ENCODE assay signal across 4 cellular contexts in genomic region chr11:46304036-46304435, GRCh38. TPM values are rescaled to one million over a fixed set of nuclear protein-coding genes. Genes with fewer than 3 reads are reported as not detected.
"Had no signal": no experiment of that assay in that cellular context is flagged by ENCODE, and none has a peak within 500 bp of the region (broad histone marks: within the 10 kb centered on the region; RNA-seq: fewer than 3 reads in every experiment).

No MANE protein-coding gene starts in this region.

RNA-seq across cellular contexts. Expression of gene CREB3L1, which starts 26.6 kb away (rescaled TPM):
- total RNA-seq: naive thymus-derived CD4-positive, alpha-beta T cell had no signal
- polyA plus RNA-seq: immature natural killer cell; keratinocyte; mammary epithelial cell; naive thymus-derived CD4-positive, alpha-beta T cell had no signal
